ENCODE assay signal across 9 cellular contexts in the genomic region with DNA sequence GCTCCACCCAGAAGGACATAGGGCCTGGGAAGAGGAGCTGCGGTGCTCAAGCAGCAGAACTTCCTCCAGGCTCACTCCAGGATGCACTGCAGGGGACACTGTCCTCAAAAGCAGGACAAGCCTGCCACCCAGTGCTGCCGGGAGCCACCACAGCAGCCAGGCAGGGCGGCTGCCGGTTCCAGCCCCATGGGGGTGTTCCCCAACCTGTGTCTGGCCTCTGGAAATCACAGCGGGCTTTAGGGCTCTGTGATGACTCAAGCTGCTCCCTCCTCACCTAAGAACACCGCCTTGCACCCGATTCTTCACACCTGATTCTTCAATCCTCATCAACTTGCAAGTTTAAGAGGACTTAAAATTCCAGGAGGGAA.
DNase-seq lines count a peak whose midpoint lies in the region; ATAC-seq and TF ChIP-seq lines count a peak whose summit lies in the region.
"Had no signal": no experiment of that assay in that cellular context is flagged by ENCODE, and none has a peak within 500 bp of the region (broad histone marks: within the 10 kb centered on the region; RNA-seq: fewer than 3 reads in every experiment).

No MANE protein-coding gene starts in this region.

- no peaks in the 10 kb centered on the region for H3K9me3 ChIP-seq in psoas muscle

- ATAC-seq in activated T-cell treated with anti-CD3 and anti-CD28 coated beads, Interleukin-2, amount 50 U/mL, for 4 hours = peak; percentile 58 to 65
- ATAC-seq in psoas muscle = no peak

- DNase-seq in activated CD8-positive, alpha-beta memory T cell treated with anti-CD3 and anti-CD28 coated beads for 24 hours = peak; percentile 48
- DNase-seq in activated CD8-positive, alpha-beta memory T cell treated with anti-CD3 and anti-CD28 coated beads, Interleukin-2, amount 50 U/mL, for 4 hours = no peak
- DNase-seq in MV-4-11 (lab: John Stamatoyannopoulos, UW) (peak; percentile 15), psoas muscle (no peak), GOT3 (lab: John Stamatoyannopoulos, UW) (no peak), caudate nucleus (lab: John Stamatoyannopoulos, UW) (no peak)
- DNase-seq in activated T-cell treated with anti-CD3 and anti-CD28 coated beads, Interleukin-2, amount 50 U/mL, for 4 hours = no peak
- DNase-seq in activated CD4-positive, CD25-positive, alpha-beta regulatory T cell (lab: John Stamatoyannopoulos, UW) = no peak
- DNase-seq: NCI-H2029 had no signal

- H3K27me3 ChIP-seq in psoas muscle (ENCODE audit: insufficient read depth in 3 of 3, low read length in 2 of 3) = peaks cover 0 to 8% (median 7%) of the 10 kb centered on the region in 3 donors

- H3K4me3 ChIP-seq in psoas muscle = no peak overlapping the region

- no peaks in the 10 kb centered on the region for H3K4me1 Mint-ChIP-seq in activated T-cell treated with anti-CD3 and anti-CD28 coated beads, Interleukin-2, amount 50 U/mL, for 4 hours (ENCODE audit: low read depth)

- no peaks in the 10 kb centered on the region for H3K4me1 ChIP-seq in psoas muscle

- H3K27ac ChIP-seq in psoas muscle (no peak overlapping the region), caudate nucleus (ENCODE audit: low read depth, low read length) (no peak overlapping the region)

- intact Hi-C loops in psoas muscle (cut with DNase I) = no loop called here

- WGBS in psoas muscle, 3 donors = 11 to 24% (median 17%) methylated on average over 7 of the region's 7 CpGs

- TF ChIP-seq CTCF in psoas muscle (IDR thresholded peaks at IDR 0.05) = peak; percentile 6

- no peaks in the 10 kb centered on the region for H3K36me3 Mint-ChIP-seq in activated T-cell treated with anti-CD3 and anti-CD28 coated beads, Interleukin-2, amount 50 U/mL, for 4 hours (ENCODE audit: insufficient read depth)

- no peak overlapping the region for H3K4me3 Mint-ChIP-seq in activated T-cell treated with anti-CD3 and anti-CD28 coated beads, Interleukin-2, amount 50 U/mL, for 4 hours

- H3K36me3 ChIP-seq in psoas muscle (ENCODE audit: insufficient read depth in 1 of 2, low read depth in 1 of 2) = no peaks in the 10 kb centered on the region

- no peaks in the 10 kb centered on the region for H3K9me3 Mint-ChIP-seq in activated T-cell treated with anti-CD3 and anti-CD28 coated beads, Interleukin-2, amount 50 U/mL, for 4 hours

- peaks cover 30% of the 10 kb centered on the region for H3K27me3 Mint-ChIP-seq in activated T-cell treated with anti-CD3 and anti-CD28 coated beads, Interleukin-2, amount 50 U/mL, for 4 hours (ENCODE audit: low read depth)

Comparison
In these comparisons a context has a peak if more than half of its experiments do, and no peak if none do; other contexts are left out.
1. DNase-seq: peak in activated CD8-positive, alpha-beta memory T cell treated with anti-CD3 and anti-CD28 coated beads for 24 hours (single experiment) and MV-4-11 (single experiment); none in activated CD8-positive, alpha-beta memory T cell treated with anti-CD3 and anti-CD28 coated beads, Interleukin-2, amount 50 U/mL, for 4 hours (single experiment), activated T-cell treated with anti-CD3 and anti-CD28 coated beads, Interleukin-2, amount 50 U/mL, for 4 hours (single experiment), psoas muscle (0 of 2), GOT3 (single experiment), caudate nucleus (0 of 61) and activated CD4-positive, CD25-positive, alpha-beta regulatory T cell (0 of 4).
2. ATAC-seq: peak in activated T-cell treated with anti-CD3 and anti-CD28 coated beads, Interleukin-2, amount 50 U/mL, for 4 hours (2 of 2); none in psoas muscle (0 of 4).